8 cellular contexts compared by ENCODE assay signal in the genomic region with DNA sequence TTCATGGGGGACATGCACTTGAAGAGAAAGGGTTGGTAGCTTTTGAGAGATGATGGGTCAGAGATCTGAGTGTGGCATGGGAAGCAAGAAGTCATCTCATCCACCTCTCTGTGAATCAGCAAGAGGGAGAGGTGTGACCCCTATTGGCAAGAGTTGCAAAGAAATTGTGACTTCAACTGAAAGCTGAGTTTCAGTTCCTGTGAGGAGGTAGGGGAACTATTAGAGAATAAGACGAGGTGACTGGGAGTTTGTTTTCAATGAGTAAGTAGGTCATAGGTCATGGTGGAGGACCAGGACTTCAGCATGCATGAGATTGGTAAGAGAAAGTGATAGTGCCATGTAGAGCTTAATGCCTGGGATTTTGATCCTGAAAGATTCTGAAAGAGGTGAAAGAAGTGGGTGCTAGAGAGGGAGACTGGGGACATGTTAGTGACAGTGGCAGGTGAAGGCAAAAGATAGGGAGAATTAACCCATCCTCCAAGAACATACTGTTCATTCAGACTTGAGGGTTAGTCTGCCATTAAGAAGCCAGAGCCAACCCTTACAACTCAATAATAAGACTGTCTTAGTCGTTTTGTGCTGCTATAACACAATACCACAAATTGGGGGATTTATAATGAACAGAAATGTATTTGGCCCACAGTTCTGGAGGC.
DNase-seq lines count a peak whose midpoint lies in the region; FAIRE-seq and TF ChIP-seq lines count a peak whose summit lies in the region.

No MANE protein-coding gene starts in this region.

- no peaks in the 10 kb centered on the region for H3K79me2 ChIP-seq in neural progenitor cell (ENCODE audit: low read depth)

- H3K4me1 ChIP-seq in neural progenitor cell, result peaks cover 21% of the 10 kb centered on the region

- H3K4me2 ChIP-seq in neural progenitor cell, result no peak overlapping the region

- TF ChIP-seq CTCF in bronchial epithelial cell (IDR thresholded peaks at IDR 0.05; ENCODE audit: insufficient read depth, low read length, severe bottlenecking) (peak; percentile 23), neural progenitor cell (IDR thresholded peaks at IDR 0.05) (peak; percentile 55)

- peaks cover 10% of the 10 kb centered on the region for H3F3A ChIP-seq in neural progenitor cell (ENCODE audit: low read depth)

- no peak overlapping the region for H3K27ac Mint-ChIP-seq in neural progenitor cell

- no peak overlapping the region for H3K9ac ChIP-seq in neural progenitor cell

- H3K36me3 ChIP-seq in H7 (replicated peaks; ENCODE audit: control insufficient read depth, insufficient read depth, low read length) (no peaks in the 10 kb centered on the region), bronchial epithelial cell (ENCODE audit: control insufficient read depth, insufficient read depth, low read length) (peaks cover 14% of the 10 kb centered on the region), neural progenitor cell (no peaks in the 10 kb centered on the region)

- H3K4me3 ChIP-seq in H7 (ENCODE audit: insufficient read depth, low read depth, low read length) (no peak overlapping the region), bronchial epithelial cell (ENCODE audit: low read depth, low read length) (no peak overlapping the region), neural progenitor cell (no peak overlapping the region)

- no peaks in the 10 kb centered on the region for H3K36me3 Mint-ChIP-seq in neural progenitor cell

- peak; percentile 55 for FAIRE-seq in bronchial epithelial cell (lab: Jason Lieb, UNC)

- no peaks in the 10 kb centered on the region for H3K9me3 ChIP-seq in neural progenitor cell (ENCODE audit: low read depth)

- peak; percentile 17 for DNase-seq in stimulated activated CD4-positive, alpha-beta T cell treated with anti-CD3 and anti-CD28 coated beads, Interleukin-4, amount 100 ng/mL, for 24 hours
- no peak for DNase-seq in stimulated activated CD4-positive, alpha-beta T cell treated with anti-CD3 and anti-CD28 coated beads, Interleukin-4, amount 100 ng/mL, for 4 hours
- DNase-seq in H7 (peak; percentile 43), LHCN-M2 (ENCODE audit: low read depth) (peak; percentile 81), bronchial epithelial cell (ENCODE audit: low read depth) (peak; percentile 70), neural progenitor cell (ENCODE audit: low spot score) (peak; percentile 44), Ammon's horn (ENCODE audit: low spot score) (no peak), anterior cingulate cortex (lab: John Stamatoyannopoulos, UW) (no peak)

- H3K4me1 Mint-ChIP-seq in neural progenitor cell, result peaks cover 11% of the 10 kb centered on the region

- no peak overlapping the region for H3K4me3 Mint-ChIP-seq in neural progenitor cell

- H4K20me1 ChIP-seq in neural progenitor cell (ENCODE audit: low read depth), result no peaks in the 10 kb centered on the region

- no peaks in the 10 kb centered on the region for H3K9me3 Mint-ChIP-seq in neural progenitor cell

- H3K27me3 Mint-ChIP-seq in neural progenitor cell (ENCODE audit: insufficient read depth, low read depth), result peaks cover 2% of the 10 kb centered on the region

- H2AFZ ChIP-seq in neural progenitor cell (replicated peaks), result no peak overlapping the region

- H3K27ac ChIP-seq in neural progenitor cell, result no peak overlapping the region

- H3K27me3 ChIP-seq in H7 (ENCODE audit: control insufficient read depth, insufficient read depth, low read length) (no peaks in the 10 kb centered on the region), bronchial epithelial cell (ENCODE audit: control insufficient read depth, insufficient read depth, low read length) (no peaks in the 10 kb centered on the region), neural progenitor cell (no peaks in the 10 kb centered on the region)

Comparison
In these comparisons a context has a peak if more than half of its experiments do, and no peak if none do; other contexts are left out.
1. DNase-seq: peak in stimulated activated CD4-positive, alpha-beta T cell treated with anti-CD3 and anti-CD28 coated beads, Interleukin-4, amount 100 ng/mL, for 24 hours (single experiment), H7 (single experiment), LHCN-M2 (single experiment), bronchial epithelial cell (single experiment) and neural progenitor cell (single experiment); none in stimulated activated CD4-positive, alpha-beta T cell treated with anti-CD3 and anti-CD28 coated beads, Interleukin-4, amount 100 ng/mL, for 4 hours (0 of 2), Ammon's horn (single experiment) and anterior cingulate cortex (0 of 58).